ENCODE assay signal across 15 cellular contexts in genomic region chr16:81552743-81553079, GRCh38.
DNase-seq lines count a peak whose midpoint lies in the region; ATAC-seq, FAIRE-seq and TF ChIP-seq lines count a peak whose summit lies in the region.
"Had no signal": no experiment of that assay in that cellular context is flagged by ENCODE, and none has a peak within 500 bp of the region (broad histone marks: within the 10 kb centered on the region; RNA-seq: fewer than 3 reads in every experiment).

No MANE protein-coding gene starts in this region.

- POLR2A ChIA-PET in MCF 10A (lab: Yijun Ruan, JAX) = no interaction called here

- WGBS in smooth muscle cell (ENCODE audit: low lambda C conversion rate) = 7% methylated on average over 1 of the region's 1 CpG

- ATAC-seq in GM23338 = peak; percentile 24
- ATAC-seq in HG02970 (IDR thresholded peaks at IDR 0.05; ENCODE audit: low FRiP score, unreplicated experiment) = no peak
- ATAC-seq: activated CD8-positive, alpha-beta T cell treated with anti-CD3 and anti-CD28 coated beads for 36 hours had no signal

- no peaks in the 10 kb centered on the region for H3K9me2 ChIP-seq in GM23338 (ENCODE audit: insufficient read depth)

- TF ChIP-seq CTCF in GM23338 (conservative IDR thresholded peaks at IDR 0.05; ENCODE audit: low read depth in 2 of 2) (no peak), MCF 10A (IDR thresholded peaks at IDR 0.05; ENCODE audit: unreplicated experiment) (no peak), kidney (IDR thresholded peaks at IDR 0.05; ENCODE audit: borderline replicate concordance, extremely low read depth, insufficient read depth) (no peak), smooth muscle cell (IDR thresholded peaks at IDR 0.05; ENCODE audit: borderline replicate concordance, insufficient read depth, poor library complexity, severe bottlenecking) (no peak)

- no peaks in the 10 kb centered on the region for H3F3A ChIP-seq in GM23338 (replicated peaks; ENCODE audit: low read depth)
- peaks cover 5% of the 10 kb centered on the region for H3F3A ChIP-seq in smooth muscle cell (ENCODE audit: low read depth)

- H3K9me3 ChIP-seq in kidney (ENCODE audit: control insufficient read depth in 1 of 2, low read length in 2 of 2) = no peaks in the 10 kb centered on the region
- no peaks in the 10 kb centered on the region for H3K9me3 ChIP-seq in smooth muscle cell (replicated peaks; ENCODE audit: low read depth)
- H3K9me3 ChIP-seq: HAP-1 had no signal

- BruUV-seq in MCF 10A (replicated peaks; lab: Mats Ljungman, UMichigan) = no TSS peak

- H3K79me2 ChIP-seq in GM23338 (replicated peaks; ENCODE audit: insufficient read depth) (peaks cover 91% of the 10 kb centered on the region), smooth muscle cell (ENCODE audit: low read depth) (peaks cover 78% of the 10 kb centered on the region)

- no peak for FAIRE-seq in kidney (lab: Jason Lieb, UNC)
- FAIRE-seq: GM18507 had no signal

- H3K4me3 ChIP-seq in GM23338 = no peak overlapping the region
- no peak overlapping the region for H3K4me3 ChIP-seq in kidney (ENCODE audit: low read length in 2 of 2)
- H3K4me3 ChIP-seq in smooth muscle cell = no peak overlapping the region
- H3K4me3 ChIP-seq: HAP-1 had no signal

- H3K36me3 Mint-ChIP-seq in GM23338 (ENCODE audit: low read depth) (no peaks in the 10 kb centered on the region; the same call in 2 of the 3 replicates), MCF 10A (ENCODE audit: insufficient read depth, unreplicated experiment) (peaks cover 14% of the 10 kb centered on the region)

- H3K9ac ChIP-seq in kidney (ENCODE audit: low read length in 2 of 2) (no peak overlapping the region), smooth muscle cell (ENCODE audit: low read depth) (peak overlapping the region; percentile 93)

- H3K4me1 Mint-ChIP-seq in GM23338 (peaks cover 20% of the 10 kb centered on the region), MCF 10A (ENCODE audit: insufficient read depth, unreplicated experiment) (peaks cover 16% of the 10 kb centered on the region)

- H3K9me3 Mint-ChIP-seq in GM23338 (no peaks in the 10 kb centered on the region), MCF 10A (ENCODE audit: unreplicated experiment) (no peaks in the 10 kb centered on the region)
- H3K9me3 Mint-ChIP-seq: activated CD8-positive, alpha-beta T cell treated with anti-CD3 and anti-CD28 coated beads for 36 hours; CD4-positive, alpha-beta memory T cell had no signal

- H3K4me2 ChIP-seq in GM23338 = no peak overlapping the region
- H3K4me2 ChIP-seq in smooth muscle cell = peak overlapping the region; percentile 51

- H2AFZ ChIP-seq in GM23338 = no peak overlapping the region
- no peak overlapping the region for H2AFZ ChIP-seq in smooth muscle cell (ENCODE audit: low read depth)

- H3K27ac Mint-ChIP-seq in GM23338 (no peak overlapping the region), MCF 10A (ENCODE audit: low read depth, unreplicated experiment) (peak overlapping the region; percentile 50)

- H4K20me1 ChIP-seq in GM23338 (replicated peaks; ENCODE audit: insufficient read depth) (peaks cover 53% of the 10 kb centered on the region), smooth muscle cell (ENCODE audit: low read depth) (peaks cover 35% of the 10 kb centered on the region)

- intact Hi-C loops in MCF 10A (cut with micrococcal nuclease) = no loop called here
- intact Hi-C loops in kidney (cut with DNase I) = no loop called here

- H3K27me3 Mint-ChIP-seq in GM23338 (ENCODE audit: insufficient read depth, low read depth, poor library complexity) (peaks cover 7% of the 10 kb centered on the region), MCF 10A (ENCODE audit: insufficient read depth, unreplicated experiment) (no peaks in the 10 kb centered on the region)
- H3K27me3 Mint-ChIP-seq: activated CD8-positive, alpha-beta T cell treated with anti-CD3 and anti-CD28 coated beads for 36 hours; CD4-positive, alpha-beta memory T cell had no signal

- no peaks in the 10 kb centered on the region for H3K36me3 ChIP-seq in GM23338 (ENCODE audit: insufficient read depth)
- no peaks in the 10 kb centered on the region for H3K36me3 ChIP-seq in kidney (ENCODE audit: control insufficient read depth in 1 of 2, insufficient read depth in 2 of 2, low read length in 2 of 2)
- no peaks in the 10 kb centered on the region for H3K36me3 ChIP-seq in smooth muscle cell (ENCODE audit: low read depth)
- H3K36me3 ChIP-seq: HAP-1 had no signal

- CTCF ChIA-PET in MCF 10A (lab: Yijun Ruan, JAX) = interaction anchor here (0.6 to 0.7 kb wide), 2 partner anchors 22 to 30 kb away, joined by 3 read pairs; no protein-coding TSS in a partner anchor

- H3K4me1 ChIP-seq in GM23338 (ENCODE audit: insufficient read depth) (no peaks in the 10 kb centered on the region; the same call in 1 of the 2 replicates), kidney (ENCODE audit: control insufficient read depth in 1 of 2, insufficient read depth in 1 of 2, low read depth in 1 of 2, low read length in 2 of 2) (peaks cover 19 to 43% of the 10 kb centered on the region in 2 donors), smooth muscle cell (ENCODE audit: low read depth) (peaks cover 11% of the 10 kb centered on the region)
- H3K4me1 ChIP-seq: HAP-1 had no signal

- H3K4me3 Mint-ChIP-seq in GM23338 (no peak overlapping the region), MCF 10A (ENCODE audit: unreplicated experiment) (no peak overlapping the region)
- H3K4me3 Mint-ChIP-seq: activated CD8-positive, alpha-beta T cell treated with anti-CD3 and anti-CD28 coated beads for 36 hours had no signal

- DNase-seq in GM23338 (ENCODE audit: low spot score) = no peak
- DNase-seq in MCF 10A (ENCODE audit: unreplicated experiment) = no peak
- DNase-seq in kidney = no peak
- DNase-seq in smooth muscle cell (lab: John Stamatoyannopoulos, UW; ENCODE audit: unreplicated experiment) = no peak
- no peak for DNase-seq in NCI-H774 (lab: John Stamatoyannopoulos, UW)
- no peak for DNase-seq in NOMO-1 (lab: John Stamatoyannopoulos, UW; ENCODE audit: unreplicated experiment in 2 of 2)
- no peak for DNase-seq in activated T-cell treated with anti-CD3 and anti-CD28 coated beads for 4 hours
- DNase-seq: activated CD8-positive, alpha-beta T cell treated with anti-CD3 and anti-CD28 coated beads for 36 hours; activated naive CD4-positive, alpha-beta T cell treated with anti-CD3 and anti-CD28 coated beads, Interleukin-2, amount 50 U/mL, for 16 hours; CD4-positive, alpha-beta memory T cell; GDM1; NCI-H1092 treated with DMSO at 0.1 percent for 48 hours had no signal

- H3K27me3 ChIP-seq in GM23338 (ENCODE audit: insufficient read depth) (no peaks in the 10 kb centered on the region), smooth muscle cell (ENCODE audit: low read depth) (no peaks in the 10 kb centered on the region)

- peak overlapping the region; percentile 55; the same call in 1 of the 2 replicates for H3K27ac ChIP-seq in GM23338 (ENCODE audit: low read depth)
- H3K27ac ChIP-seq in kidney (ENCODE audit: low read depth in 2 of 2, low read length in 2 of 2) = peak overlapping the region; percentile 14 to 44
- H3K27ac ChIP-seq in smooth muscle cell (ENCODE audit: low read depth) = peak overlapping the region; percentile 99

TF ChIP-seq in GM23338, 12 proteins besides CTCF, POLR2A, EP300 and RAD21 (continues in another document):
- TF ChIP-seq ETS1 (IDR thresholded peaks at IDR 0.05) (no peak), JUNB (IDR thresholded peaks at IDR 0.05; ENCODE audit: unreplicated experiment) (no peak), ZNF331 (CRISPR knock-in tag; IDR thresholded peaks at IDR 0.05; ENCODE audit: low read depth) (no peak), REST (IDR thresholded peaks at IDR 0.05; ENCODE audit: unreplicated experiment) (no peak), EZH2 (IDR thresholded peaks at IDR 0.05; ENCODE audit: low read depth, unreplicated experiment) (no peak), NANOG (IDR thresholded peaks at IDR 0.05; ENCODE audit: borderline replicate concordance) (no peak), POLR2AphosphoS5 (IDR thresholded peaks at IDR 0.05; ENCODE audit: low read depth) (no peak), ZNF114 (CRISPR knock-in tag; IDR thresholded peaks at IDR 0.05) (no peak), STAT1 (IDR thresholded peaks at IDR 0.05; ENCODE audit: unreplicated experiment) (no peak), EZH2phosphoT487 (IDR thresholded peaks at IDR 0.05; ENCODE audit: unreplicated experiment) (no peak), CREB1 (CRISPR knock-in tag; IDR thresholded peaks at IDR 0.05; ENCODE audit: low read depth) (no peak)

Comparison
In these comparisons a context has a peak if more than half of its experiments do, and no peak if none do; other contexts are left out.
1. H3K27ac ChIP-seq: peak in every context shown above with its lines; median percentile 99 in smooth muscle cell; 55 in GM23338; 29 in kidney.